In genomic region chr9:127224178-127224882, GRCh38 we compare ENCODE assay signal across 1 cellular context.
TF ChIP-seq lines count a peak whose summit lies in the region.

No MANE protein-coding gene starts in this region.

TF ChIP-seq in HepG2, 621 proteins besides CTCF, POLR2A, EP300 and RAD21 (continued from another document and continues in another):
- TF ChIP-seq, protein P1, sequence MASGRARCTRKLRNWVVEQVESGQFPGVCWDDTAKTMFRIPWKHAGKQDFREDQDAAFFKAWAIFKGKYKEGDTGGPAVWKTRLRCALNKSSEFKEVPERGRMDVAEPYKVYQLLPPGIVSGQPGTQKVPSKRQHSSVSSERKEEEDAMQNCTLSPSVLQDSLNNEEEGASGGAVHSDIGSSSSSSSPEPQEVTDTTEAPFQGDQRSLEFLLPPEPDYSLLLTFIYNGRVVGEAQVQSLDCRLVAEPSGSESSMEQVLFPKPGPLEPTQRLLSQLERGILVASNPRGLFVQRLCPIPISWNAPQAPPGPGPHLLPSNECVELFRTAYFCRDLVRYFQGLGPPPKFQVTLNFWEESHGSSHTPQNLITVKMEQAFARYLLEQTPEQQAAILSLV (CRISPR knock-in tag; IDR thresholded peaks at IDR 0.05; ENCODE audit: borderline replicate concordance), result no peak
- TF ChIP-seq ZBTB49 (CRISPR knock-in tag; IDR thresholded peaks at IDR 0.05; ENCODE audit: borderline replicate concordance) (no peak), FIP1L1 (IDR thresholded peaks at IDR 0.05; ENCODE audit: borderline replicate concordance, insufficient read depth, low read depth, low read length) (no peak), ARNT2 (CRISPR knock-in tag; IDR thresholded peaks at IDR 0.05; ENCODE audit: low read depth) (peak; percentile 41; the same call in 1 of the 2 replicates), CEBPB (IDR thresholded peaks at IDR 0.05; ENCODE audit: borderline replicate concordance, low read depth, low read length) (no peak), REST (IDR thresholded peaks at IDR 0.05; ENCODE audit: borderline replicate concordance in 1 of 2, low read depth in 1 of 2, low read length in 2 of 2) (no peak), TAF15 (IDR thresholded peaks at IDR 0.05; ENCODE audit: low read depth, low read length, poor library complexity, severe bottlenecking) (no peak), ATF2 (CRISPR knock-in tag; IDR thresholded peaks at IDR 0.05) (no peak), MTF2 (CRISPR knock-in tag; IDR thresholded peaks at IDR 0.05; ENCODE audit: borderline replicate concordance) (no peak), ZNF772 (CRISPR knock-in tag; IDR thresholded peaks at IDR 0.05) (peak; percentile 47; the same call in 1 of the 2 replicates), ZNF33A (CRISPR knock-in tag; IDR thresholded peaks at IDR 0.05; ENCODE audit: borderline replicate concordance) (no peak), IRF2 (CRISPR knock-in tag; IDR thresholded peaks at IDR 0.05) (no peak), TBX3 (IDR thresholded peaks at IDR 0.05; ENCODE audit: borderline replicate concordance) (no peak), RFXANK (CRISPR knock-in tag; IDR thresholded peaks at IDR 0.05) (no peak), BRCA1 (CRISPR knock-in tag; IDR thresholded peaks at IDR 0.05) (no peak), GTF2F1 (IDR thresholded peaks at IDR 0.05; ENCODE audit: low read length) (no peak), ZNF337 (CRISPR knock-in tag; IDR thresholded peaks at IDR 0.05; ENCODE audit: borderline replicate concordance, low read depth) (no peak), MIER2 (CRISPR knock-in tag; IDR thresholded peaks at IDR 0.05) (no peak), ZNF768 (CRISPR knock-in tag; IDR thresholded peaks at IDR 0.05) (peak; percentile 17; the same call in 1 of the 2 replicates), GATAD2A (CRISPR knock-in tag; IDR thresholded peaks at IDR 0.05) (no peak), MYNN (CRISPR knock-in tag; IDR thresholded peaks at IDR 0.05; ENCODE audit: low read depth) (no peak), ZSCAN29 (CRISPR knock-in tag; conservative IDR thresholded peaks at IDR 0.05) (no peak), MATR3 (CRISPR knock-in tag; IDR thresholded peaks at IDR 0.05) (no peak), GATAD1 (CRISPR knock-in tag; IDR thresholded peaks at IDR 0.05) (no peak), ZUFSP (CRISPR knock-in tag; IDR thresholded peaks at IDR 0.05; ENCODE audit: borderline replicate concordance) (no peak), ZNF598 (CRISPR knock-in tag; IDR thresholded peaks at IDR 0.05; ENCODE audit: borderline replicate concordance) (no peak), FOSL2 (CRISPR knock-in tag; IDR thresholded peaks at IDR 0.05) (no peak), XBP1 (CRISPR knock-in tag; IDR thresholded peaks at IDR 0.05) (no peak), ZFP90 (CRISPR knock-in tag; IDR thresholded peaks at IDR 0.05; ENCODE audit: borderline replicate concordance) (no peak; the same call in 1 of the 2 replicates), NCOA2 (CRISPR knock-in tag; IDR thresholded peaks at IDR 0.05) (no peak), FOXK2 (IDR thresholded peaks at IDR 0.05) (no peak), MXI1 (IDR thresholded peaks at IDR 0.05; ENCODE audit: borderline replicate concordance, low read depth, low read length) (peak; percentile 32; the same call in 1 of the 3 replicates), ZBTB1 (CRISPR knock-in tag; IDR thresholded peaks at IDR 0.05; ENCODE audit: borderline replicate concordance) (no peak), ELF3 (CRISPR knock-in tag; IDR thresholded peaks at IDR 0.05) (no peak), ZMAT3 (CRISPR knock-in tag; conservative IDR thresholded peaks at IDR 0.05) (0 out of 2 replicates have a peak, but pooled peaks have one; percentile 53), EED (CRISPR knock-in tag; IDR thresholded peaks at IDR 0.05) (no peak), MED8 (CRISPR knock-in tag; IDR thresholded peaks at IDR 0.05; ENCODE audit: insufficient replicate concordance) (no peak), ZNF891 (CRISPR knock-in tag; IDR thresholded peaks at IDR 0.05) (0 out of 2 replicates have a peak, but pooled peaks have one; percentile 31), SIX1 (CRISPR knock-in tag; IDR thresholded peaks at IDR 0.05; ENCODE audit: borderline replicate concordance) (no peak), ZBTB20 (CRISPR knock-in tag; IDR thresholded peaks at IDR 0.05; ENCODE audit: borderline replicate concordance, low read depth) (0 out of 2 replicates have a peak, but pooled peaks have one; percentile 31), ZSCAN25 (CRISPR knock-in tag; IDR thresholded peaks at IDR 0.05) (peak; percentile 65), MAX (IDR thresholded peaks at IDR 0.05) (peak; percentile 78), NR2F1 (CRISPR knock-in tag; IDR thresholded peaks at IDR 0.05) (no peak)
- TF ChIP-seq, protein P2, sequence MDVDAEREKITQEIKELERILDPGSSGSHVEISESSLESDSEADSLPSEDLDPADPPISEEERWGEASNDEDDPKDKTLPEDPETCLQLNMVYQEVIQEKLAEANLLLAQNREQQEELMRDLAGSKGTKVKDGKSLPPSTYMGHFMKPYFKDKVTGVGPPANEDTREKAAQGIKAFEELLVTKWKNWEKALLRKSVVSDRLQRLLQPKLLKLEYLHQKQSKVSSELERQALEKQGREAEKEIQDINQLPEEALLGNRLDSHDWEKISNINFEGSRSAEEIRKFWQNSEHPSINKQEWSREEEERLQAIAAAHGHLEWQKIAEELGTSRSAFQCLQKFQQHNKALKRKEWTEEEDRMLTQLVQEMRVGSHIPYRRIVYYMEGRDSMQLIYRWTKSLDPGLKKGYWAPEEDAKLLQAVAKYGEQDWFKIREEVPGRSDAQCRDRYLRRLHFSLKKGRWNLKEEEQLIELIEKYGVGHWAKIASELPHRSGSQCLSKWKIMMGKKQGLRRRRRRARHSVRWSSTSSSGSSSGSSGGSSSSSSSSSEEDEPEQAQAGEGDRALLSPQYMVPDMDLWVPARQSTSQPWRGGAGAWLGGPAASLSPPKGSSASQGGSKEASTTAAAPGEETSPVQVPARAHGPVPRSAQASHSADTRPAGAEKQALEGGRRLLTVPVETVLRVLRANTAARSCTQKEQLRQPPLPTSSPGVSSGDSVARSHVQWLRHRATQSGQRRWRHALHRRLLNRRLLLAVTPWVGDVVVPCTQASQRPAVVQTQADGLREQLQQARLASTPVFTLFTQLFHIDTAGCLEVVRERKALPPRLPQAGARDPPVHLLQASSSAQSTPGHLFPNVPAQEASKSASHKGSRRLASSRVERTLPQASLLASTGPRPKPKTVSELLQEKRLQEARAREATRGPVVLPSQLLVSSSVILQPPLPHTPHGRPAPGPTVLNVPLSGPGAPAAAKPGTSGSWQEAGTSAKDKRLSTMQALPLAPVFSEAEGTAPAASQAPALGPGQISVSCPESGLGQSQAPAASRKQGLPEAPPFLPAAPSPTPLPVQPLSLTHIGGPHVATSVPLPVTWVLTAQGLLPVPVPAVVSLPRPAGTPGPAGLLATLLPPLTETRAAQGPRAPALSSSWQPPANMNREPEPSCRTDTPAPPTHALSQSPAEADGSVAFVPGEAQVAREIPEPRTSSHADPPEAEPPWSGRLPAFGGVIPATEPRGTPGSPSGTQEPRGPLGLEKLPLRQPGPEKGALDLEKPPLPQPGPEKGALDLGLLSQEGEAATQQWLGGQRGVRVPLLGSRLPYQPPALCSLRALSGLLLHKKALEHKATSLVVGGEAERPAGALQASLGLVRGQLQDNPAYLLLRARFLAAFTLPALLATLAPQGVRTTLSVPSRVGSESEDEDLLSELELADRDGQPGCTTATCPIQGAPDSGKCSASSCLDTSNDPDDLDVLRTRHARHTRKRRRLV (CRISPR knock-in tag; IDR thresholded peaks at IDR 0.05), result no peak
- TF ChIP-seq, protein P3, sequence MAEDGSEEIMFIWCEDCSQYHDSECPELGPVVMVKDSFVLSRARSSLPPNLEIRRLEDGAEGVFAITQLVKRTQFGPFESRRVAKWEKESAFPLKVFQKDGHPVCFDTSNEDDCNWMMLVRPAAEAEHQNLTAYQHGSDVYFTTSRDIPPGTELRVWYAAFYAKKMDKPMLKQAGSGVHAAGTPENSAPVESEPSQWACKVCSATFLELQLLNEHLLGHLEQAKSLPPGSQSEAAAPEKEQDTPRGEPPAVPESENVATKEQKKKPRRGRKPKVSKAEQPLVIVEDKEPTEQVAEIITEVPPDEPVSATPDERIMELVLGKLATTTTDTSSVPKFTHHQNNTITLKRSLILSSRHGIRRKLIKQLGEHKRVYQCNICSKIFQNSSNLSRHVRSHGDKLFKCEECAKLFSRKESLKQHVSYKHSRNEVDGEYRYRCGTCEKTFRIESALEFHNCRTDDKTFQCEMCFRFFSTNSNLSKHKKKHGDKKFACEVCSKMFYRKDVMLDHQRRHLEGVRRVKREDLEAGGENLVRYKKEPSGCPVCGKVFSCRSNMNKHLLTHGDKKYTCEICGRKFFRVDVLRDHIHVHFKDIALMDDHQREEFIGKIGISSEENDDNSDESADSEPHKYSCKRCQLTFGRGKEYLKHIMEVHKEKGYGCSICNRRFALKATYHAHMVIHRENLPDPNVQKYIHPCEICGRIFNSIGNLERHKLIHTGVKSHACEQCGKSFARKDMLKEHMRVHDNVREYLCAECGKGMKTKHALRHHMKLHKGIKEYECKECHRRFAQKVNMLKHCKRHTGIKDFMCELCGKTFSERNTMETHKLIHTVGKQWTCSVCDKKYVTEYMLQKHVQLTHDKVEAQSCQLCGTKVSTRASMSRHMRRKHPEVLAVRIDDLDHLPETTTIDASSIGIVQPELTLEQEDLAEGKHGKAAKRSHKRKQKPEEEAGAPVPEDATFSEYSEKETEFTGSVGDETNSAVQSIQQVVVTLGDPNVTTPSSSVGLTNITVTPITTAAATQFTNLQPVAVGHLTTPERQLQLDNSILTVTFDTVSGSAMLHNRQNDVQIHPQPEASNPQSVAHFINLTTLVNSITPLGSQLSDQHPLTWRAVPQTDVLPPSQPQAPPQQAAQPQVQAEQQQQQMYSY (CRISPR knock-in tag; IDR thresholded peaks at IDR 0.05), result peak; percentile 61; the same call in 1 of the 2 replicates
